9 cellular contexts compared by ENCODE assay signal in the genomic region with DNA sequence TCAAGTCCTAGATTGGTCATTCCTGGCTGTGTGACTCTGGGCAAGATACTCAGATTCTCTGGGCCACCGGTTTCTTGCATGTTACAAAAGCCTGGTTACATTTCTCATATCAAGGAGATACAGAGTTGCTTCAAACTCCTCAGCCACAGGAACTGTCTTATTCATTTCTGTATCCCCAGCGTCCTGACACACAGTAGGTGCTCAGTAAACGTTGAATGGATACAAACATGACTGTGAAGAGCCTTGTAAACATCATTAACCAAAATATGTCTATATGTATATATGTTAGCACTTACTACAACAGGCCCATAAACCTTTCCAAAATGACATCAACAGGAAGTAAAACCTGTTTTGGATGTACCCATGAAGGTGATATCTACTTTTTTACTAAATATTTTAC. TPM values are rescaled to one million over a fixed set of nuclear protein-coding genes. Genes with fewer than 3 reads are reported as not detected.
A peak's percentile ranks its signal among the peaks of the same experiment; 100 is the strongest.
DNase-seq lines count a peak whose midpoint lies in the region; ATAC-seq, FAIRE-seq and TF ChIP-seq lines count a peak whose summit lies in the region.
"Had no signal": no experiment of that assay in that cellular context is flagged by ENCODE, and none has a peak within 500 bp of the region (broad histone marks: within the 10 kb centered on the region; RNA-seq: fewer than 3 reads in every experiment).

No MANE protein-coding gene starts in this region.

- H3K9me2 ChIP-seq in GM23338 (ENCODE audit: insufficient read depth) = 0 out of 2 replicates have a peak, but pooled peaks cover 2% of the 10 kb centered on the region

- no peak overlapping the region for H3K4me2 ChIP-seq in GM23338

- H3K4me1 Mint-ChIP-seq in GM23338 = 0 out of 3 replicates have a peak, but pooled peaks cover 3% of the 10 kb centered on the region
- H3K4me1 Mint-ChIP-seq in T-cell = peaks cover 42 to 51% (median 46%) of the 10 kb centered on the region in 3 donors

- H3K9me3 ChIP-seq in sigmoid colon (no peaks in the 10 kb centered on the region), kidney (ENCODE audit: control insufficient read depth in 1 of 2, low read length in 2 of 2) (no peaks in the 10 kb centered on the region)
- H3K9me3 ChIP-seq: SJCRH30 had no signal

- H3K27ac Mint-ChIP-seq in GM23338 (no peak overlapping the region), T-cell (peak overlapping the region; percentile 34 to 73)

- WGBS in sigmoid colon, 2 donors = 38 to 68% methylated on average over 3 of the region's 3 CpGs

- peaks cover 16% of the 10 kb centered on the region for H3K9me3 Mint-ChIP-seq in GM23338
- H3K9me3 Mint-ChIP-seq in T-cell = no peaks in the 10 kb centered on the region

- no peak overlapping the region for H3K9ac ChIP-seq in kidney (ENCODE audit: low read length in 2 of 2)

- H3K79me2 ChIP-seq in GM23338 (replicated peaks; ENCODE audit: insufficient read depth) = no peaks in the 10 kb centered on the region

- TF ChIP-seq CTCF in GM23338 (conservative IDR thresholded peaks at IDR 0.05; ENCODE audit: low read depth in 2 of 2) (no peak), sigmoid colon (IDR thresholded peaks at IDR 0.05) (no peak), kidney (IDR thresholded peaks at IDR 0.05; ENCODE audit: borderline replicate concordance, extremely low read depth, insufficient read depth) (no peak)

- H2AFZ ChIP-seq in GM23338 = no peak overlapping the region

- TF ChIP-seq POLR2A in sigmoid colon (IDR thresholded peaks at IDR 0.05) = no peak

- peaks cover 29% of the 10 kb centered on the region for H3K27me3 ChIP-seq in GM23338 (ENCODE audit: insufficient read depth)
- H3K27me3 ChIP-seq in sigmoid colon = no peaks in the 10 kb centered on the region
- H3K27me3 ChIP-seq: SJCRH30 had no signal

- no peak for DNase-seq in GM23338 (ENCODE audit: low spot score)
- DNase-seq in T-cell = no peak
- DNase-seq in epithelial cell of prostate (ENCODE audit: low read depth, low spot score) = no peak
- DNase-seq in sigmoid colon = no peak
- no peak for DNase-seq in kidney
- DNase-seq in NCI-H2029 treated with DMSO at 0.1 percent for 48 hours (lab: John Stamatoyannopoulos, UW) = no peak
- DNase-seq: SJCRH30 had no signal

- H3K4me1 ChIP-seq in GM23338 (ENCODE audit: insufficient read depth) (0 out of 2 replicates have a peak, but pooled peaks cover 3% of the 10 kb centered on the region), sigmoid colon (peaks cover 0 to 53% (median 38%) of the 10 kb centered on the region in 4 donors), kidney (ENCODE audit: control insufficient read depth in 1 of 2, insufficient read depth in 1 of 2, low read depth in 1 of 2, low read length in 2 of 2) (peaks cover 5 to 13% of the 10 kb centered on the region in 2 donors)
- H3K4me1 ChIP-seq: SJCRH30 had no signal

- CTCF ChIA-PET in T-cell (lab: Charles Lee) = interaction anchor here (0.7 to 2.3 kb wide), 3 partner anchors 33 to 233 kb away, joined by 3 to 12 read pairs (median 3); no protein-coding TSS in a partner anchor

- POLR2A ChIA-PET in T-cell (lab: Charles Lee) = no interaction called here

- H3K36me3 ChIP-seq in GM23338 (ENCODE audit: insufficient read depth) (no peaks in the 10 kb centered on the region), sigmoid colon (peaks cover 0 to 13% (median 5%) of the 10 kb centered on the region in 4 donors), kidney (ENCODE audit: control insufficient read depth in 1 of 2, insufficient read depth in 2 of 2, low read length in 2 of 2) (peaks cover 0 to 4% of the 10 kb centered on the region in 2 donors)
- H3K36me3 ChIP-seq: SJCRH30 had no signal

- intact Hi-C loops in sigmoid colon (cut with DNase I) (loop anchor here (5.0 to 10.0 kb wide), 2 partner anchors 160 to 233 kb away; partner anchors contain the start of gene TSPAN17), kidney (cut with DNase I) (no loop called here)

- 0 out of 2 replicates have a peak, but pooled peaks cover 4% of the 10 kb centered on the region for H3F3A ChIP-seq in GM23338 (replicated peaks; ENCODE audit: low read depth)

- no peak for FAIRE-seq in kidney (lab: Jason Lieb, UNC)

- no peak overlapping the region for H3K4me3 ChIP-seq in GM23338
- peak overlapping the region in 3 of 4 donors; percentile 87 to 100 (median 92) for H3K4me3 ChIP-seq in sigmoid colon
- H3K4me3 ChIP-seq in kidney (ENCODE audit: low read length in 2 of 2) = no peak overlapping the region
- H3K4me3 ChIP-seq: SJCRH30 had no signal

- peaks cover 10% of the 10 kb centered on the region for H4K20me1 ChIP-seq in GM23338 (replicated peaks; ENCODE audit: insufficient read depth)

- H3K27ac ChIP-seq in GM23338 (ENCODE audit: low read depth) (no peak overlapping the region), epithelial cell of prostate (peak overlapping the region; percentile 98), sigmoid colon (peak overlapping the region; percentile 92 to 95 (median 94)), kidney (ENCODE audit: low read depth in 2 of 2, low read length in 2 of 2) (no peak overlapping the region)
- H3K27ac ChIP-seq: SJCRH30 had no signal

- ATAC-seq in GM23338 (no peak), T-cell (replicated peaks in 1 of 4) (no peak), HG03159 (IDR thresholded peaks at IDR 0.05; ENCODE audit: unreplicated experiment) (no peak), HG03280 (IDR thresholded peaks at IDR 0.05; ENCODE audit: unreplicated experiment) (no peak)

- H3K4me3 Mint-ChIP-seq in GM23338 (peak overlapping the region; percentile 67; the same call in 2 of the 3 replicates), T-cell (peak overlapping the region; percentile 76 to 82 (median 77))

- no peak for TF ChIP-seq EP300 in sigmoid colon (IDR thresholded peaks at IDR 0.05)

- H3K27me3 Mint-ChIP-seq in GM23338 (ENCODE audit: insufficient read depth, low read depth, poor library complexity) (peaks cover 14% of the 10 kb centered on the region), T-cell (no peaks in the 10 kb centered on the region)

- H3K36me3 Mint-ChIP-seq in GM23338 (ENCODE audit: low read depth) = no peaks in the 10 kb centered on the region
- H3K36me3 Mint-ChIP-seq in T-cell = peaks cover 7% of the 10 kb centered on the region

TF ChIP-seq in GM23338, 12 proteins besides CTCF, POLR2A, EP300 and RAD21:
- no peak for TF ChIP-seq EZH2 (IDR thresholded peaks at IDR 0.05; ENCODE audit: low read depth, unreplicated experiment)
- TF ChIP-seq JUNB (IDR thresholded peaks at IDR 0.05; ENCODE audit: unreplicated experiment) = no peak

RNA-seq across cellular contexts. Expression of gene CLTB, which starts 1.6 kb away (rescaled TPM):
- total RNA-seq in GM23338 (2014; rRNA removed; shearing (Covaris generic)) = 34.0 and 41.4 TPM in 2 replicates
- polyA plus RNA-seq in GM23338 (2016; fragmentation: Nextera tagmentation; extraction: Ambion mirVana) = 26.8 and 30.1 TPM in 2 replicates
- total RNA-seq in T-cell = 10 to 100 TPM; 43.9 to 73.5 (median 45.6) TPM
- 100 to 1,000 TPM; 129 to 163 (median 156) TPM for total RNA-seq in sigmoid colon
- polyA plus RNA-seq in sigmoid colon = 100 to 1,000 TPM; 274 to 403 (median 280) TPM
- total RNA-seq in kidney = 76.3 TPM
- polyA plus RNA-seq in kidney (ENCODE audit: insufficient read depth, low read depth, low replicate concordance) = 151 TPM

RNA-seq across cellular contexts. Expression of gene HIGD2A, which starts 26.2 kb away (rescaled TPM):
- 50.1 and 67.7 TPM in 2 replicates for total RNA-seq in GM23338 (2014; rRNA removed; shearing (Covaris generic))
- 194 and 206 TPM in 2 replicates for polyA plus RNA-seq in GM23338 (2016; fragmentation: Nextera tagmentation; extraction: Ambion mirVana)
- total RNA-seq in T-cell = 100 to 1,000 TPM in 2 of 5 donors, 10 to 100 TPM in 3; 88.5 to 117 (median 95.4) TPM
- total RNA-seq in sigmoid colon = 100 to 1,000 TPM; 201 to 249 (median 235) TPM
- 100 to 1,000 TPM; 207 to 457 (median 354) TPM for polyA plus RNA-seq in sigmoid colon
- total RNA-seq in kidney = 105 TPM
- 344 TPM for polyA plus RNA-seq in kidney (ENCODE audit: insufficient read depth, low read depth, low replicate concordance)

RNA-seq across cellular contexts. Expression of gene NOP16, which starts 26.3 kb away (rescaled TPM):
- total RNA-seq in GM23338 (2014; rRNA removed; shearing (Covaris generic)) = 43.4 and 44.3 TPM in 2 replicates
- 181 and 193 TPM in 2 replicates for polyA plus RNA-seq in GM23338 (2016; fragmentation: Nextera tagmentation; extraction: Ambion mirVana)
- total RNA-seq in T-cell = 10 to 100 TPM; 10.4 to 29.3 (median 28.3) TPM
- total RNA-seq in sigmoid colon = 10 to 100 TPM in 1 of 4 donors, 1 to 10 TPM in 3; 4.4 to 17.8 (median 9.6) TPM
- polyA plus RNA-seq in sigmoid colon = 10 to 100 TPM; 21.3 to 50.7 (median 22.2) TPM
- 18.1 TPM for total RNA-seq in kidney
- 32.1 TPM for polyA plus RNA-seq in kidney (ENCODE audit: insufficient read depth, low read depth, low replicate concordance)

RNA-seq across cellular contexts. Expression of gene FAF2, which starts 33.5 kb away (rescaled TPM):
- total RNA-seq in GM23338 (2014; rRNA removed; shearing (Covaris generic)) = 32.8 and 34.6 TPM in 2 replicates
- 36.4 and 37.6 TPM in 2 replicates for polyA plus RNA-seq in GM23338 (2016; fragmentation: Nextera tagmentation; extraction: Ambion mirVana)
- total RNA-seq in T-cell = 10 to 100 TPM; 24.1 to 27.7 (median 26.2) TPM
- 10 to 100 TPM; 18.5 to 24.6 (median 19.1) TPM for total RNA-seq in sigmoid colon
- 10 to 100 TPM in 1 of 3 donors, 1 to 10 TPM in 2; 4.2 to 19.8 (median 4.4) TPM for polyA plus RNA-seq in sigmoid colon
- 31.7 TPM for total RNA-seq in kidney
- polyA plus RNA-seq in kidney (ENCODE audit: insufficient read depth, low read depth, low replicate concordance) = 11.1 TPM

RNA-seq across cellular contexts. Expression of gene ARL10, which starts 49.4 kb away (rescaled TPM):
- 6.7 and 7.9 TPM in 2 replicates for total RNA-seq in GM23338 (2014; rRNA removed; shearing (Covaris generic))
- polyA plus RNA-seq in GM23338 (2016; fragmentation: Nextera tagmentation; extraction: Ambion mirVana) = 2.0 and 2.5 TPM in 2 replicates
- 10 to 100 TPM in 4 of 5 donors, 1 to 10 TPM in 1; 9.9 to 20.0 (median 18.0) TPM for total RNA-seq in T-cell
- total RNA-seq in sigmoid colon = 10 to 100 TPM in 2 of 4 donors, 1 to 10 TPM in 2; 5.6 to 16.9 (median 10.5) TPM
- 1 to 10 TPM in 1 of 3 donors, under 1 TPM in 2; 0.23 to 1.8 (median 0.60) TPM for polyA plus RNA-seq in sigmoid colon
- 6.2 TPM for total RNA-seq in kidney
- 2.9 TPM for polyA plus RNA-seq in kidney (ENCODE audit: insufficient read depth, low read depth, low replicate concordance)

Comparison
In these comparisons a context has a peak if more than half of its experiments do, and no peak if none do; other contexts are left out.
1. H3K27ac ChIP-seq: peak in epithelial cell of prostate (single experiment) and sigmoid colon (4 of 4); none in GM23338 (single experiment) and kidney (0 of 2).
2. H3K4me3 ChIP-seq: peak in sigmoid colon (3 of 4); none in GM23338 (single experiment) and kidney (0 of 2).